In the genomic region with DNA sequence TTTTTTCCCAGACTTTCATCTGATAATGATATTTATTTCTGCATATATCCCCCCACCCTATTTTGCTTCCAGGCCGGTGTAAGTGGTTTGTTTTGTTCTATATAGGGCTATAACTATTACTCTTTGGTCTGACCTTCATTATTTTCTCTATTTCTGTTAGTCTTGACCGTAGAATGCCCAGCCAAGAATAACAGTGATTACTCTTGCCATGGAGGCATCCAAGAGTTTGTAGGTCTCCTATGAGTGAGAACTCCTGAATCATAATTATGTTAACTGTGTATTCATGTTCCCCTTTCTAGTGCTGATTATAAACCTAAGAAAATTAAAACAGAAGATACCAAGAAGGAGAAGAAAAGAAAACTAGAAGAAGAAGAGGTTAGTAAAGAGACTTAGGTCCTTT, we compare ENCODE assay signal across 2 cellular contexts.
TF ChIP-seq lines count a peak whose summit lies in the region.

No MANE protein-coding gene starts in this region.

TF ChIP-seq in endothelial cell of umbilical vein, 7 proteins besides CTCF, POLR2A, EP300 and RAD21:
- TF ChIP-seq, protein P1, sequence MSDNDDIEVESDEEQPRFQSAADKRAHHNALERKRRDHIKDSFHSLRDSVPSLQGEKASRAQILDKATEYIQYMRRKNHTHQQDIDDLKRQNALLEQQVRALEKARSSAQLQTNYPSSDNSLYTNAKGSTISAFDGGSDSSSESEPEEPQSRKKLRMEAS (IDR thresholded peaks at IDR 0.05; ENCODE audit: insufficient read depth, insufficient read length), result no peak
- TF ChIP-seq MYC (IDR thresholded peaks at IDR 0.05; ENCODE audit: low read depth, low read length) (no peak), EZH2 (IDR thresholded peaks at IDR 0.05; ENCODE audit: borderline replicate concordance, low read depth, low read length, severe bottlenecking) (no peak), JUN (IDR thresholded peaks at IDR 0.05; ENCODE audit: borderline replicate concordance, insufficient read depth, insufficient read length, low read depth) (no peak), POLR2AphosphoS5 (IDR thresholded peaks at IDR 0.05; ENCODE audit: insufficient read depth, low read depth, low read length) (no peak), FOS (IDR thresholded peaks at IDR 0.05; ENCODE audit: borderline replicate concordance, insufficient read depth, low read length) (no peak), GATA2 (IDR thresholded peaks at IDR 0.05; ENCODE audit: insufficient read depth, insufficient read length, low read depth, low read length) (no peak)

TF ChIP-seq in GM23338, 12 proteins besides CTCF, POLR2A, EP300 and RAD21:
- TF ChIP-seq EZH2phosphoT487 (IDR thresholded peaks at IDR 0.05; ENCODE audit: unreplicated experiment), result no peak
- no peak for TF ChIP-seq JUNB (IDR thresholded peaks at IDR 0.05; ENCODE audit: unreplicated experiment)
- TF ChIP-seq, protein P2, sequence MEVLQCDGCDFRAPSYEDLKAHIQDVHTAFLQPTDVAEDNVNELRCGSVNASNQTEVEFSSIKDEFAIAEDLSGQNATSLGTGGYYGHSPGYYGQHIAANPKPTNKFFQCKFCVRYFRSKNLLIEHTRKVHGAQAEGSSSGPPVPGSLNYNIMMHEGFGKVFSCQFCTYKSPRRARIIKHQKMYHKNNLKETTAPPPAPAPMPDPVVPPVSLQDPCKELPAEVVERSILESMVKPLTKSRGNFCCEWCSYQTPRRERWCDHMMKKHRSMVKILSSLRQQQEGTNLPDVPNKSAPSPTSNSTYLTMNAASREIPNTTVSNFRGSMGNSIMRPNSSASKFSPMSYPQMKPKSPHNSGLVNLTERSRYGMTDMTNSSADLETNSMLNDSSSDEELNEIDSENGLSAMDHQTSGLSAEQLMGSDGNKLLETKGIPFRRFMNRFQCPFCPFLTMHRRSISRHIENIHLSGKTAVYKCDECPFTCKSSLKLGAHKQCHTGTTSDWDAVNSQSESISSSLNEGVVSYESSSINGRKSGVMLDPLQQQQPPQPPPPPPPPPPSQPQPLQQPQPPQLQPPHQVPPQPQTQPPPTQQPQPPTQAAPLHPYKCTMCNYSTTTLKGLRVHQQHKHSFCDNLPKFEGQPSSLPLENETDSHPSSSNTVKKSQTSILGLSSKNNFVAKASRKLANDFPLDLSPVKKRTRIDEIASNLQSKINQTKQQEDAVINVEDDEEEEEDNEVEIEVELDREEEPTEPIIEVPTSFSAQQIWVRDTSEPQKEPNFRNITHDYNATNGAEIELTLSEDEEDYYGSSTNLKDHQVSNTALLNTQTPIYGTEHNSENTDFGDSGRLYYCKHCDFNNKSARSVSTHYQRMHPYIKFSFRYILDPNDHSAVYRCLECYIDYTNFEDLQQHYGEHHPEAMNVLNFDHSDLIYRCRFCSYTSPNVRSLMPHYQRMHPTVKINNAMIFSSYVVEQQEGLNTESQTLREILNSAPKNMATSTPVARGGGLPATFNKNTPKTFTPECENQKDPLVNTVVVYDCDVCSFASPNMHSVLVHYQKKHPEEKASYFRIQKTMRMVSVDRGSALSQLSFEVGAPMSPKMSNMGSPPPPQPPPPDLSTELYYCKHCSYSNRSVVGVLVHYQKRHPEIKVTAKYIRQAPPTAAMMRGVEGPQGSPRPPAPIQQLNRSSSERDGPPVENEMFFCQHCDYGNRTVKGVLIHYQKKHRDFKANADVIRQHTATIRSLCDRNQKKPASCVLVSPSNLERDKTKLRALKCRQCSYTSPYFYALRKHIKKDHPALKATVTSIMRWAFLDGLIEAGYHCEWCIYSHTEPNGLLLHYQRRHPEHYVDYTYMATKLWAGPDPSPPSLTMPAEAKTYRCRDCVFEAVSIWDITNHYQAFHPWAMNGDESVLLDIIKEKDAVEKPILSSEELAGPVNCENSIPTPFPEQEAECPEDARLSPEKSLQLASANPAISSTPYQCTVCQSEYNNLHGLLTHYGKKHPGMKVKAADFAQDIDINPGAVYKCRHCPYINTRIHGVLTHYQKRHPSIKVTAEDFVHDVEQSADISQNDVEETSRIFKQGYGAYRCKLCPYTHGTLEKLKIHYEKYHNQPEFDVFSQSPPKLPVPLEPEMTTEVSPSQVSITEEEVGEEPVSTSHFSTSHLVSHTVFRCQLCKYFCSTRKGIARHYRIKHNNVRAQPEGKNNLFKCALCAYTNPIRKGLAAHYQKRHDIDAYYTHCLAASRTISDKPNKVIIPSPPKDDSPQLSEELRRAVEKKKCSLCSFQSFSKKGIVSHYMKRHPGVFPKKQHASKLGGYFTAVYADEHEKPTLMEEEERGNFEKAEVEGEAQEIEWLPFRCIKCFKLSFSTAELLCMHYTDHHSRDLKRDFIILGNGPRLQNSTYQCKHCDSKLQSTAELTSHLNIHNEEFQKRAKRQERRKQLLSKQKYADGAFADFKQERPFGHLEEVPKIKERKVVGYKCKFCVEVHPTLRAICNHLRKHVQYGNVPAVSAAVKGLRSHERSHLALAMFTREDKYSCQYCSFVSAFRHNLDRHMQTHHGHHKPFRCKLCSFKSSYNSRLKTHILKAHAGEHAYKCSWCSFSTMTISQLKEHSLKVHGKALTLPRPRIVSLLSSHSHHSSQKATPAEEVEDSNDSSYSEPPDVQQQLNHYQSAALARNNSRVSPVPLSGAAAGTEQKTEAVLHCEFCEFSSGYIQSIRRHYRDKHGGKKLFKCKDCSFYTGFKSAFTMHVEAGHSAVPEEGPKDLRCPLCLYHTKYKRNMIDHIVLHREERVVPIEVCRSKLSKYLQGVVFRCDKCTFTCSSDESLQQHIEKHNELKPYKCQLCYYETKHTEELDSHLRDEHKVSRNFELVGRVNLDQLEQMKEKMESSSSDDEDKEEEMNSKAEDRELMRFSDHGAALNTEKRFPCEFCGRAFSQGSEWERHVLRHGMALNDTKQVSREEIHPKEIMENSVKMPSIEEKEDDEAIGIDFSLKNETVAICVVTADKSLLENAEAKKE (CRISPR knock-in tag; IDR thresholded peaks at IDR 0.05), result no peak
- TF ChIP-seq, protein P3, sequence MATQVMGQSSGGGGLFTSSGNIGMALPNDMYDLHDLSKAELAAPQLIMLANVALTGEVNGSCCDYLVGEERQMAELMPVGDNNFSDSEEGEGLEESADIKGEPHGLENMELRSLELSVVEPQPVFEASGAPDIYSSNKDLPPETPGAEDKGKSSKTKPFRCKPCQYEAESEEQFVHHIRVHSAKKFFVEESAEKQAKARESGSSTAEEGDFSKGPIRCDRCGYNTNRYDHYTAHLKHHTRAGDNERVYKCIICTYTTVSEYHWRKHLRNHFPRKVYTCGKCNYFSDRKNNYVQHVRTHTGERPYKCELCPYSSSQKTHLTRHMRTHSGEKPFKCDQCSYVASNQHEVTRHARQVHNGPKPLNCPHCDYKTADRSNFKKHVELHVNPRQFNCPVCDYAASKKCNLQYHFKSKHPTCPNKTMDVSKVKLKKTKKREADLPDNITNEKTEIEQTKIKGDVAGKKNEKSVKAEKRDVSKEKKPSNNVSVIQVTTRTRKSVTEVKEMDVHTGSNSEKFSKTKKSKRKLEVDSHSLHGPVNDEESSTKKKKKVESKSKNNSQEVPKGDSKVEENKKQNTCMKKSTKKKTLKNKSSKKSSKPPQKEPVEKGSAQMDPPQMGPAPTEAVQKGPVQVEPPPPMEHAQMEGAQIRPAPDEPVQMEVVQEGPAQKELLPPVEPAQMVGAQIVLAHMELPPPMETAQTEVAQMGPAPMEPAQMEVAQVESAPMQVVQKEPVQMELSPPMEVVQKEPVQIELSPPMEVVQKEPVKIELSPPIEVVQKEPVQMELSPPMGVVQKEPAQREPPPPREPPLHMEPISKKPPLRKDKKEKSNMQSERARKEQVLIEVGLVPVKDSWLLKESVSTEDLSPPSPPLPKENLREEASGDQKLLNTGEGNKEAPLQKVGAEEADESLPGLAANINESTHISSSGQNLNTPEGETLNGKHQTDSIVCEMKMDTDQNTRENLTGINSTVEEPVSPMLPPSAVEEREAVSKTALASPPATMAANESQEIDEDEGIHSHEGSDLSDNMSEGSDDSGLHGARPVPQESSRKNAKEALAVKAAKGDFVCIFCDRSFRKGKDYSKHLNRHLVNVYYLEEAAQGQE (IDR thresholded peaks at IDR 0.05; ENCODE audit: unreplicated experiment), result no peak
- no peak for TF ChIP-seq CREB1 (CRISPR knock-in tag; IDR thresholded peaks at IDR 0.05; ENCODE audit: low read depth)
- no peak for TF ChIP-seq POLR2AphosphoS5 (IDR thresholded peaks at IDR 0.05; ENCODE audit: low read depth)
- no peak for TF ChIP-seq NANOG (IDR thresholded peaks at IDR 0.05; ENCODE audit: borderline replicate concordance)
- no peak for TF ChIP-seq STAT1 (IDR thresholded peaks at IDR 0.05; ENCODE audit: unreplicated experiment)
